ENCODE assay signal across 27 cellular contexts in the genomic region with DNA sequence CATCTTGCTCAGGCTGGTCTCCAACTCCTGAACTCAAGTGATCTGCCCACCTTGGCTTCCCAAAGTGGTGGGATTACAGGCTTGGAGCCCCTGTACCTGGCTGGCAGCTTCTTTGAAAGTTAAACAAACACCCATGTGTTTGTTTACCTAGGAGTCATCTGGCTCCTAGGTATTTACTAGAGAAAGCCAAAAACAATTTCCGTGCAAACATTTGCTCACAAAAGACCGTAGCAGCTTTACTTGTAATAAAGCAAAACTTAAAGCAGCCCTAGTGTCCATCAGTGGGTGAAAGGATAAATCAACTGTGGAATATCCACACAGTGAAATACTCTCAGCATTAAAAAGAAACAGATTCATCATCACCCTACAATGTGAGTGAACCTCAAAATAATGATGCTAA. TPM values are rescaled to one million over a fixed set of nuclear protein-coding genes. Genes with fewer than 3 reads are reported as not detected.
DNase-seq lines count a peak whose midpoint lies in the region; ATAC-seq and TF ChIP-seq lines count a peak whose summit lies in the region.
"Had no signal": no experiment of that assay in that cellular context is flagged by ENCODE, and none has a peak within 500 bp of the region (broad histone marks: within the 10 kb centered on the region; RNA-seq: fewer than 3 reads in every experiment).

No MANE protein-coding gene starts in this region.

- ATAC-seq in PC-3 (peak; percentile 94), lung (ENCODE audit: insufficient read depth, low FRiP score) (no peak), gastroesophageal sphincter (no peak)
- ATAC-seq: CD8-positive, alpha-beta T cell; GM12878 had no signal

- no peak overlapping the region for H3K4me3 Mint-ChIP-seq in activated CD4-positive, alpha-beta T cell treated with anti-CD3 and anti-CD28 coated beads, Interleukin-2, amount 10 ng/mL, durations not matched to agents 24 days and 14 days
- H3K4me3 Mint-ChIP-seq: B cell; CD4-positive, alpha-beta T cell; CD8-positive, alpha-beta T cell had no signal

- no peak for TF ChIP-seq EP300 in gastroesophageal sphincter (IDR thresholded peaks at IDR 0.05)

- H3K9me3 ChIP-seq in PC-3 (ENCODE audit: low read length) (no peaks in the 10 kb centered on the region), lung (ENCODE audit: control insufficient read depth in 2 of 2, insufficient read depth in 1 of 2, low read length in 1 of 2) (no peaks in the 10 kb centered on the region), gastroesophageal sphincter (no peaks in the 10 kb centered on the region)
- H3K9me3 ChIP-seq: BLaER1 treated with 17β-estradiol and CSF1 and Interleukin-3, amounts not matched to agents 10 nM and 100 nM had no signal

- H3K36me3 ChIP-seq in PC-3 (ENCODE audit: low read depth, low read length) (no peaks in the 10 kb centered on the region), lung (ENCODE audit: control insufficient read depth in 2 of 2, insufficient read depth in 2 of 2, low read length in 2 of 2) (no peaks in the 10 kb centered on the region), gastroesophageal sphincter (no peaks in the 10 kb centered on the region)
- H3K36me3 ChIP-seq: BLaER1 treated with 17β-estradiol and CSF1 and Interleukin-3, amounts not matched to agents 10 nM and 100 nM had no signal

- H3K27ac Mint-ChIP-seq in activated CD4-positive, alpha-beta T cell treated with anti-CD3 and anti-CD28 coated beads, Interleukin-2, amount 10 ng/mL, durations not matched to agents 24 days and 14 days: no peak overlapping the region
- H3K27ac Mint-ChIP-seq: B cell; CD4-positive, alpha-beta T cell; CD8-positive, alpha-beta T cell had no signal

- BruUV-seq in PC-3 (replicated peaks; lab: Mats Ljungman, UMichigan): no TSS peak

- DNase-seq in activated CD4-positive, alpha-beta T cell treated with anti-CD3 and anti-CD28 coated beads, Interleukin-2, amount 10 ng/mL, durations not matched to agents 24 days and 14 days: peak; percentile 17
- DNase-seq in activated CD4-positive, alpha-beta T cell treated with anti-CD3 and anti-CD28 coated beads, Interleukin-2, amount 50 U/mL, for 4 hours: no peak
- peak; percentile 71 for DNase-seq in PC-3
- peak; percentile 1 for DNase-seq in lung (ENCODE audit: low spot score)
- no peak for DNase-seq in mucosa of gallbladder (ENCODE audit: low spot score)
- DNase-seq in COLO668 (lab: John Stamatoyannopoulos, UW; ENCODE audit: unreplicated experiment): no peak
- DNase-seq: 8988T; AML-193; CD4-positive, alpha-beta T cell; CD8-positive, alpha-beta T cell; COR-L47; DMS 273 treated with DMSO at 0.1 percent for 48 hours; DMS153; DMS53; DMS79; DND-41; EL; GDM1 had no signal

- H3K27me3 ChIP-seq in PC-3 (ENCODE audit: low read length): no peaks in the 10 kb centered on the region
- H3K27me3 ChIP-seq in lung (ENCODE audit: control insufficient read depth, insufficient read depth): no peaks in the 10 kb centered on the region
- no peaks in the 10 kb centered on the region for H3K27me3 ChIP-seq in gastroesophageal sphincter

- no peaks in the 10 kb centered on the region for H3F3A ChIP-seq in PC-3 (ENCODE audit: low read length, unreplicated experiment)

- H4K20me1 ChIP-seq in PC-3 (ENCODE audit: low read length): no peaks in the 10 kb centered on the region

- H3K9me3 Mint-ChIP-seq in activated CD4-positive, alpha-beta T cell treated with anti-CD3 and anti-CD28 coated beads, Interleukin-2, amount 10 ng/mL, durations not matched to agents 24 days and 14 days: peaks cover 10% of the 10 kb centered on the region
- H3K9me3 Mint-ChIP-seq: CD4-positive, alpha-beta T cell; CD8-positive, alpha-beta T cell had no signal

- peaks cover 2% of the 10 kb centered on the region for H3K4me1 Mint-ChIP-seq in activated CD4-positive, alpha-beta T cell treated with anti-CD3 and anti-CD28 coated beads, Interleukin-2, amount 10 ng/mL, durations not matched to agents 24 days and 14 days

- H3K4me1 ChIP-seq in PC-3 (ENCODE audit: insufficient read depth, low read length) (peaks cover 11% of the 10 kb centered on the region), lung (ENCODE audit: control insufficient read depth in 2 of 2, insufficient read depth in 2 of 2, low read length in 2 of 2) (peaks cover 0 to 2% of the 10 kb centered on the region in 2 donors), gastroesophageal sphincter (no peaks in the 10 kb centered on the region)

- TF ChIP-seq POLR2A in gastroesophageal sphincter (IDR thresholded peaks at IDR 0.05): no peak

- intact Hi-C loops in activated CD4-positive, alpha-beta T cell treated with anti-CD3 and anti-CD28 coated beads, Interleukin-2, amount 10 ng/mL, durations not matched to agents 24 days and 14 days (cut with micrococcal nuclease): no loop called here
- intact Hi-C loops in PC-3 (cut with micrococcal nuclease): loop anchor here (5.0 kb wide), 1 partner anchor 69 kb away; no protein-coding TSS in a partner anchor

- no peak for TF ChIP-seq CTCF in PC-3 (conservative IDR thresholded peaks at IDR 0.05; ENCODE audit: low read depth, low read length)
- no peak for TF ChIP-seq CTCF in lung (IDR thresholded peaks at IDR 0.05; ENCODE audit: control extremely low read depth, extremely low read depth)
- TF ChIP-seq CTCF in gastroesophageal sphincter (IDR thresholded peaks at IDR 0.05): no peak

- POLR2A ChIA-PET in PC-3 (lab: Charles Lee; ENCODE audit: unreplicated experiment): no interaction called here

- CTCF ChIA-PET in PC-3 (lab: Charles Lee): interaction anchor here (0.6 kb wide), 1 partner anchor 19 kb away, joined by 12 read pairs; no protein-coding TSS in a partner anchor

- H3K4me3 ChIP-seq in PC-3 (ENCODE audit: low read length): no peak overlapping the region
- H3K4me3 ChIP-seq in lung: no peak overlapping the region
- no peak overlapping the region for H3K4me3 ChIP-seq in gastroesophageal sphincter
- H3K4me3 ChIP-seq: BLaER1 treated with 17β-estradiol and CSF1 and Interleukin-3, amounts not matched to agents 10 nM and 100 nM; GM12878 had no signal

- WGBS in lung, 2 donors: 86 to 90% methylated on average over 2 of the region's 2 CpGs
- WGBS in gastroesophageal sphincter (ENCODE audit: low coverage in 1 of 2), 2 donors: 100% methylated on average over 1 of the region's 2 CpGs; no CpG with 5 or more reads in 1 of the 2 donors

- peak overlapping the region; percentile 45 for H3K4me2 ChIP-seq in PC-3 (ENCODE audit: low read length)
- H3K4me2 ChIP-seq: BLaER1 treated with 17β-estradiol and CSF1 and Interleukin-3, amounts not matched to agents 10 nM and 100 nM had no signal

- H3K27me3 Mint-ChIP-seq in activated CD4-positive, alpha-beta T cell treated with anti-CD3 and anti-CD28 coated beads, Interleukin-2, amount 10 ng/mL, durations not matched to agents 24 days and 14 days: peaks cover 71% of the 10 kb centered on the region

- no peak overlapping the region for H3K27ac ChIP-seq in PC-3 (ENCODE audit: low read length)
- H3K27ac ChIP-seq in lung (ENCODE audit: low read depth in 1 of 2, low read length in 1 of 2): no peak overlapping the region
- no peak overlapping the region for H3K27ac ChIP-seq in gastroesophageal sphincter
- H3K27ac ChIP-seq: BLaER1 treated with 17β-estradiol and CSF1 and Interleukin-3, amounts not matched to agents 10 nM and 100 nM; C4-2B had no signal

- H3K9ac ChIP-seq in PC-3 (ENCODE audit: low read length): no peak overlapping the region
- H3K9ac ChIP-seq: BLaER1 treated with 17β-estradiol and CSF1 and Interleukin-3, amounts not matched to agents 10 nM and 100 nM had no signal

- H3K36me3 Mint-ChIP-seq in activated CD4-positive, alpha-beta T cell treated with anti-CD3 and anti-CD28 coated beads, Interleukin-2, amount 10 ng/mL, durations not matched to agents 24 days and 14 days (ENCODE audit: low read depth): no peaks in the 10 kb centered on the region
- H3K36me3 Mint-ChIP-seq: CD8-positive, alpha-beta T cell had no signal

- no peak overlapping the region for H2AFZ ChIP-seq in PC-3 (ENCODE audit: low read length)

- H3K79me2 ChIP-seq in PC-3 (ENCODE audit: low read length): no peaks in the 10 kb centered on the region

- H3K9me2 ChIP-seq in PC-3 (replicated peaks; ENCODE audit: low read length): no peaks in the 10 kb centered on the region

RNA-seq across cellular contexts. Expression of a gene that starts 29.4 kb away (rescaled TPM):
- total RNA-seq in activated CD4-positive, alpha-beta T cell treated with anti-CD3 and anti-CD28 coated beads, Interleukin-2, amount 10 ng/mL, durations not matched to agents 24 days and 14 days: 0.05 TPM in 1 of 2 replicates, not detected in the other
- total RNA-seq in PC-3 (2014; rRNA removed) (not detected in 2 replicates), lung (under 1 TPM; 0.18 to 0.43 TPM), mucosa of gallbladder (0.66 TPM), gastroesophageal sphincter (under 1 TPM in 3 of 4 donors, not detected in 1; under 0.01 to 0.07 (median 0.04) TPM)
- 1 to 10 TPM in 1 of 2 donors, under 1 TPM in 1; 0.04 to 1.1 TPM for polyA plus RNA-seq in lung
- total RNA-seq: A673; B cell; CD8-positive, alpha-beta T cell; Daoy; G401 had no signal
- polyA plus RNA-seq: BJ had no signal

Comparison
In these comparisons a context has a peak if more than half of its experiments do, and no peak if none do; other contexts are left out.
1. DNase-seq: peak in activated CD4-positive, alpha-beta T cell treated with anti-CD3 and anti-CD28 coated beads, Interleukin-2, amount 10 ng/mL, durations not matched to agents 24 days and 14 days (single experiment), PC-3 (single experiment) and lung (single experiment); none in activated CD4-positive, alpha-beta T cell treated with anti-CD3 and anti-CD28 coated beads, Interleukin-2, amount 50 U/mL, for 4 hours (0 of 2), mucosa of gallbladder (single experiment) and COLO668 (single experiment).